Comparison of ENCODE assay signal across 13 cellular contexts in genomic region chr10:70742537-70743429, GRCh38. TPM values are rescaled to one million over a fixed set of nuclear protein-coding genes. Genes with fewer than 3 reads are reported as not detected.
A peak's percentile ranks its signal among the peaks of the same experiment; 100 is the strongest.
DNase-seq lines count a peak whose midpoint lies in the region; ATAC-seq, FAIRE-seq and TF ChIP-seq lines count a peak whose summit lies in the region.
"Had no signal": no experiment of that assay in that cellular context is flagged by ENCODE, and none has a peak within 500 bp of the region (broad histone marks: within the 10 kb centered on the region; RNA-seq: fewer than 3 reads in every experiment).

No MANE protein-coding gene starts in this region.

- H3K9me3 ChIP-seq in right cardiac atrium (ENCODE audit: control insufficient read depth, low read length): no peaks in the 10 kb centered on the region
- no peaks in the 10 kb centered on the region for H3K9me3 ChIP-seq in small intestine (ENCODE audit: control insufficient read depth, low read depth)

- peak; percentile 47 for DNase-seq in HFF-Myc (ENCODE audit: extremely low read depth, low read depth)
- peak; percentile 48 for DNase-seq in activated CD8-positive, alpha-beta T cell treated with anti-CD3 and anti-CD28 coated beads, Interleukin-2, amount 10 ng/mL, durations not matched to agents 7 days and 5 days
- peak; percentile 49 to 84 (median 80) for DNase-seq in right cardiac atrium
- DNase-seq in small intestine: peak; percentile 29
- DNase-seq in CD14-positive monocyte (ENCODE audit: low spot score): no peak
- no peak for DNase-seq in foreskin keratinocyte
- no peak for DNase-seq in NCI-H1930 (lab: John Stamatoyannopoulos, UW)
- DNase-seq: stimulated activated CD4-positive, alpha-beta T cell treated with anti-CD3 and anti-CD28 coated beads, Interleukin-4, amount 100 ng/mL, for 1 hour had no signal

- no peaks in the 10 kb centered on the region for H3K9me3 Mint-ChIP-seq in activated CD8-positive, alpha-beta T cell treated with anti-CD3 and anti-CD28 coated beads, Interleukin-2, amount 10 ng/mL, durations not matched to agents 7 days and 5 days (ENCODE audit: insufficient read depth)
- H3K9me3 Mint-ChIP-seq in CD14-positive monocyte: peaks cover 0 to 5% (median 0%) of the 10 kb centered on the region in 7 donors

- H3K4me3 Mint-ChIP-seq in activated CD8-positive, alpha-beta T cell treated with anti-CD3 and anti-CD28 coated beads, Interleukin-2, amount 10 ng/mL, durations not matched to agents 7 days and 5 days: peak overlapping the region; percentile 17
- peak overlapping the region in 1 of 2 donors; percentile 64 for H3K4me3 Mint-ChIP-seq in CD14-positive monocyte

- WGBS in right cardiac atrium: 38% methylated on average over 8 of the region's 8 CpGs
- WGBS in small intestine, 3 donors: 22 to 25% (median 24%) methylated on average over 8 of the region's 8 CpGs

- H3K4me3 ChIP-seq in HFF-Myc (replicated peaks; ENCODE audit: low read depth, low read length) (no peak overlapping the region), right cardiac atrium (ENCODE audit: low read length) (no peak overlapping the region), small intestine (ENCODE audit: low read depth in 1 of 2, low read length in 2 of 2) (no peak overlapping the region)
- H3K4me3 ChIP-seq: dorsolateral prefrontal cortex had no signal

- POLR2A ChIA-PET in activated CD8-positive, alpha-beta T cell treated with anti-CD3 and anti-CD28 coated beads, Interleukin-2, amount 10 ng/mL, durations not matched to agents 7 days and 5 days (lab: Charles Lee): no interaction called here

- H3K27me3 Mint-ChIP-seq in activated CD8-positive, alpha-beta T cell treated with anti-CD3 and anti-CD28 coated beads, Interleukin-2, amount 10 ng/mL, durations not matched to agents 7 days and 5 days (ENCODE audit: low read depth): peaks cover 2% of the 10 kb centered on the region
- H3K27me3 Mint-ChIP-seq in CD14-positive monocyte (ENCODE audit: low read depth in 3 of 3): peaks cover 0 to 5% (median 1%) of the 10 kb centered on the region in 3 donors

- no peaks in the 10 kb centered on the region for H3K36me3 ChIP-seq in small intestine (ENCODE audit: control insufficient read depth in 2 of 2, insufficient read depth in 2 of 2, low read length in 2 of 2)

- intact Hi-C loops in right cardiac atrium (cut with DNase I) (no loop called here), CD14-positive monocyte (cut with micrococcal nuclease) (no loop called here)

- no peak for FAIRE-seq in small intestine (lab: Jason Lieb, UNC)
- FAIRE-seq: GM12891, H1 had no signal

- H3K27ac ChIP-seq in right cardiac atrium (ENCODE audit: low read length) (no peak overlapping the region), small intestine (ENCODE audit: low read depth in 1 of 2, low read length in 1 of 2) (peak overlapping the region in 1 of 2 donors; percentile 61), foreskin keratinocyte (no peak overlapping the region)

- peak; percentile 38 for ATAC-seq in activated CD8-positive, alpha-beta T cell treated with anti-CD3 and anti-CD28 coated beads, Interleukin-2, amount 10 ng/mL, durations not matched to agents 7 days and 5 days
- ATAC-seq in right cardiac atrium (peak; percentile 72 to 82), foreskin keratinocyte (no peak)

- H3K27me3 ChIP-seq in right cardiac atrium (ENCODE audit: control insufficient read depth, insufficient read depth) (no peaks in the 10 kb centered on the region), small intestine (ENCODE audit: control insufficient read depth in 2 of 2, insufficient read depth in 2 of 2, low read length in 2 of 2) (no peaks in the 10 kb centered on the region), foreskin keratinocyte (peaks cover 43% of the 10 kb centered on the region)
- H3K27me3 ChIP-seq: dorsolateral prefrontal cortex had no signal

- CTCF ChIA-PET in activated CD8-positive, alpha-beta T cell treated with anti-CD3 and anti-CD28 coated beads, Interleukin-2, amount 10 ng/mL, durations not matched to agents 7 days and 5 days (lab: Charles Lee): interaction anchor here (1.0 to 2.0 kb wide), 5 partner anchors 16 to 192 kb away, joined by 3 to 7 read pairs (median 5); no protein-coding TSS in a partner anchor

- H3K4me1 Mint-ChIP-seq in activated CD8-positive, alpha-beta T cell treated with anti-CD3 and anti-CD28 coated beads, Interleukin-2, amount 10 ng/mL, durations not matched to agents 7 days and 5 days (ENCODE audit: low read depth): peaks cover 32% of the 10 kb centered on the region
- peaks cover 19% of the 10 kb centered on the region for H3K4me1 Mint-ChIP-seq in CD14-positive monocyte

- H3K27ac Mint-ChIP-seq in activated CD8-positive, alpha-beta T cell treated with anti-CD3 and anti-CD28 coated beads, Interleukin-2, amount 10 ng/mL, durations not matched to agents 7 days and 5 days: peak overlapping the region; percentile 77
- H3K27ac Mint-ChIP-seq in CD14-positive monocyte: no peak overlapping the region

- peaks cover 4% of the 10 kb centered on the region for H3K36me3 Mint-ChIP-seq in activated CD8-positive, alpha-beta T cell treated with anti-CD3 and anti-CD28 coated beads, Interleukin-2, amount 10 ng/mL, durations not matched to agents 7 days and 5 days (ENCODE audit: low read depth)
- H3K36me3 Mint-ChIP-seq in CD14-positive monocyte: no peaks in the 10 kb centered on the region

- TF ChIP-seq CTCF in HFF-Myc (IDR thresholded peaks at IDR 0.05; ENCODE audit: low read depth, low read length, missing control alignments): no peak
- no peak for TF ChIP-seq CTCF in CD14-positive monocyte (IDR thresholded peaks at IDR 0.05)
- no peak for TF ChIP-seq CTCF in foreskin keratinocyte (conservative IDR thresholded peaks at IDR 0.05)

- peaks cover 4% of the 10 kb centered on the region for H3K4me1 ChIP-seq in right cardiac atrium (ENCODE audit: control insufficient read depth, insufficient read depth, low read length)
- peaks cover 2 to 9% of the 10 kb centered on the region in 2 donors for H3K4me1 ChIP-seq in small intestine (ENCODE audit: control insufficient read depth in 2 of 2, insufficient read depth in 1 of 2, low read depth in 1 of 2, low read length in 1 of 2)
- no peaks in the 10 kb centered on the region for H3K4me1 ChIP-seq in foreskin keratinocyte

RNA-seq across cellular contexts. Expression of gene TBATA, which starts 42.4 kb away (rescaled TPM):
- not detected for total RNA-seq in activated CD8-positive, alpha-beta T cell treated with anti-CD3 and anti-CD28 coated beads, Interleukin-2, amount 10 ng/mL, durations not matched to agents 7 days and 5 days
- not detected for total RNA-seq in right cardiac atrium
- 0.16 TPM for polyA plus RNA-seq in right cardiac atrium
- not detected for polyA plus RNA-seq in small intestine
- not detected for polyA plus RNA-seq in CD14-positive monocyte
- not detected in 2 replicates for total RNA-seq in foreskin keratinocyte
- not detected in 2 replicates for polyA plus RNA-seq in foreskin keratinocyte
- total RNA-seq: dorsolateral prefrontal cortex, H1, kidney epithelial cell, OCI-LY7 had no signal
- polyA plus RNA-seq: H1 had no signal

Comparison
In these comparisons a context has a peak if more than half of its experiments do, and no peak if none do; other contexts are left out.
1. DNase-seq: peak in HFF-Myc (single experiment), activated CD8-positive, alpha-beta T cell treated with anti-CD3 and anti-CD28 coated beads, Interleukin-2, amount 10 ng/mL, durations not matched to agents 7 days and 5 days (single experiment), right cardiac atrium (3 of 3) and small intestine (single experiment); none in CD14-positive monocyte (single experiment), foreskin keratinocyte (0 of 2) and NCI-H1930 (0 of 2).